ENCODE assay signal across 8 cellular contexts in the genomic region with DNA sequence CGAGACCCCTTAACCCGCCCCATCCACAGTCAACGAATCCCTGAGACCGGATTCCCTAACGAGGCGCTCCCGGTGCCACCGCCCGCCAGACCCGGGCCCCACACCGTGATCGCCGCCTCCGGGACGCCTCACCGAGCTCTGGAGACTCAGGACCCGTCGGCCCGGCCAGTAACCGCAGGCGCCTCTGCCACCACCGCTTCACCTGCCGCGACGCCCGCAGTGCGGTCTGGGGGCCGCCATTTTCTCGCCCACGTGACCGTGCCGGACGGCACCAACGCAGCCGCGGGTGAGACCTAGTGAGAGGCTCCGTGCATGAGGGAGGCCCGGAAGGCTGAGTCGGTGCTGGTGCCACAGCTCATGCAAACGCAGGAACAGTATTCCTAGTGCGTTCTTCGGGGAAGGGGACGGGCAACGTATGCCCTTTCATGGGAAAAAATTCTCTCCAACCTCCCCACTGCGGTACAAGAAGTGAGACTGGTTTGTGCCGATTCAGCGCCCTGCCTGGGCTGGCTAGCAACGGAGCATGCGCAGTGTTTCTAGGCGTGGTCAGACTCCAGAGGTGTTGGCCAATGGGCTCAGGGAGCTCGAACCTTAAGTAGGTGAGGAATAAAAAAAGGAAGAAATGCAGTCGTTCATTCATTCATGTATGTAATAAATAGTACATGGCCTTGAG.
DNase-seq lines count a peak whose midpoint lies in the region; ATAC-seq lines count a peak whose summit lies in the region.

A gene with protein sequence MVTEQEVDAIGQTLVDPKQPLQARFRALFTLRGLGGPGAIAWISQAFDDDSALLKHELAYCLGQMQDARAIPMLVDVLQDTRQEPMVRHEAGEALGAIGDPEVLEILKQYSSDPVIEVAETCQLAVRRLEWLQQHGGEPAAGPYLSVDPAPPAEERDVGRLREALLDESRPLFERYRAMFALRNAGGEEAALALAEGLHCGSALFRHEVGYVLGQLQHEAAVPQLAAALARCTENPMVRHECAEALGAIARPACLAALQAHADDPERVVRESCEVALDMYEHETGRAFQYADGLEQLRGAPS (minus strand): TSS at position 246 of the 673 bp plus-strand sequence. CDS start 3,860 bp downstream, outside the sequence.

- peak; percentile 99 for DNase-seq in Ammon's horn (ENCODE audit: low spot score)
- DNase-seq in GM19238 (ENCODE audit: insufficient read length, low spot score), result peak; percentile 97
- peak; percentile 90 for DNase-seq in NCI-H524 treated with DMSO at 0.1 percent for 48 hours (lab: John Stamatoyannopoulos, UW)
- DNase-seq in activated CD4-positive, alpha-beta T cell treated with anti-CD3 and anti-CD28 coated beads for 4 hours, result peak; percentile 94 to 96
- DNase-seq in kidney tubule cell (ENCODE audit: low spot score), result peak; percentile 97
- DNase-seq in stimulated activated CD4-positive, alpha-beta T cell treated with anti-CD3 and anti-CD28 coated beads, Interleukin-1b, Interleukin-23, amount 100 ng/mL, for 24 hours (ENCODE audit: low read depth in 4 of 4, low spot score in 1 of 4), result peak; percentile 87 to 94 (median 92)

- peak within 1 kb of the TSS; percentile 100 for H3K27ac ChIP-seq in cingulate gyrus (ENCODE audit: low read depth, low read length)

- ATAC-seq in HG03442 (IDR thresholded peaks at IDR 0.05; ENCODE audit: unreplicated experiment), result peak; percentile 87

Comparison
In these comparisons a context has a peak if more than half of its experiments do, and no peak if none do; other contexts are left out.
1. Peak in every context shown above with its lines: DNase-seq, ATAC-seq and H3K27ac ChIP-seq.